Comparison of ENCODE assay signal across 10 cellular contexts in genomic region chr12:32754101-32754500, GRCh38. TPM values are rescaled to one million over a fixed set of nuclear protein-coding genes. Genes with fewer than 3 reads are reported as not detected.
DNase-seq lines count a peak whose midpoint lies in the region; ATAC-seq and TF ChIP-seq lines count a peak whose summit lies in the region.
"Had no signal": no experiment of that assay in that cellular context is flagged by ENCODE, and none has a peak within 500 bp of the region (broad histone marks: within the 10 kb centered on the region; RNA-seq: fewer than 3 reads in every experiment).

No MANE protein-coding gene starts in this region.

- peak overlapping the region; percentile 91 for H3K4me3 ChIP-seq in neural progenitor cell

- H2AFZ ChIP-seq in neural progenitor cell (replicated peaks) = no peak overlapping the region

- peaks cover 16% of the 10 kb centered on the region for H3K36me3 ChIP-seq in neural progenitor cell

- peak overlapping the region; percentile 50 for H3K27ac Mint-ChIP-seq in neural progenitor cell

- peaks cover 25% of the 10 kb centered on the region for H3F3A ChIP-seq in neural progenitor cell (ENCODE audit: low read depth)

- H3K27me3 ChIP-seq in neural progenitor cell = no peaks in the 10 kb centered on the region

- ATAC-seq in HG03469 (IDR thresholded peaks at IDR 0.05; ENCODE audit: unreplicated experiment) (no peak), GM18505 (IDR thresholded peaks at IDR 0.05; ENCODE audit: unreplicated experiment) (no peak)
- ATAC-seq: left ventricle myocardium superior had no signal

- TF ChIP-seq CTCF in neural progenitor cell (IDR thresholded peaks at IDR 0.05) = no peak

- H3K9me3 ChIP-seq in neural progenitor cell (ENCODE audit: low read depth) = no peaks in the 10 kb centered on the region

- peaks cover 17% of the 10 kb centered on the region for H3K36me3 Mint-ChIP-seq in neural progenitor cell

- TF ChIP-seq POLR2A in GM18505 (IDR thresholded peaks at IDR 0.05; ENCODE audit: borderline replicate concordance, extremely low read depth, insufficient read depth, insufficient read length) = no peak

- H3K9me3 Mint-ChIP-seq in neural progenitor cell = no peaks in the 10 kb centered on the region

- DNase-seq in ELR (ENCODE audit: low read depth) (peak; percentile 8), NOMO-1 (lab: John Stamatoyannopoulos, UW; ENCODE audit: unreplicated experiment in 2 of 2) (peak; percentile 9 to 28), dermis blood vessel endothelial cell (peak; percentile 54), neural progenitor cell (ENCODE audit: low spot score) (no peak), retina (no peak), amniotic stem cell (lab: John Stamatoyannopoulos, UW) (no peak)
- DNase-seq: left ventricle myocardium superior, SHP77 treated with DMSO at 0.1 percent for 48 hours had no signal

- peaks cover 2% of the 10 kb centered on the region for H3K27me3 Mint-ChIP-seq in neural progenitor cell (ENCODE audit: insufficient read depth, low read depth)

- peaks cover 17% of the 10 kb centered on the region for H3K4me1 Mint-ChIP-seq in neural progenitor cell

- H3K27ac ChIP-seq in neural progenitor cell = no peak overlapping the region

- H3K9ac ChIP-seq in neural progenitor cell = no peak overlapping the region

- H3K4me3 Mint-ChIP-seq in neural progenitor cell = peak overlapping the region; percentile 83

- H4K20me1 ChIP-seq in neural progenitor cell (ENCODE audit: low read depth) = peaks cover 3% of the 10 kb centered on the region

- H3K79me2 ChIP-seq in neural progenitor cell (ENCODE audit: low read depth) = peaks cover 30% of the 10 kb centered on the region

- peaks cover 17% of the 10 kb centered on the region for H3K4me1 ChIP-seq in neural progenitor cell

- H3K4me2 ChIP-seq in neural progenitor cell = peak overlapping the region; percentile 96

RNA-seq across cellular contexts. Expression of gene YARS2, which starts 1.6 kb away (rescaled TPM):
- 43.2 and 48.8 TPM in 2 replicates for total RNA-seq in dermis blood vessel endothelial cell
- total RNA-seq in neural progenitor cell (ENCODE audit: low replicate concordance) = 35.3 and 42.1 TPM in 2 replicates

Comparison
In these comparisons a context has a peak if more than half of its experiments do, and no peak if none do; other contexts are left out.
1. DNase-seq: peak in ELR (single experiment), NOMO-1 (2 of 2) and dermis blood vessel endothelial cell (single experiment); none in neural progenitor cell (single experiment), retina (single experiment) and amniotic stem cell (single experiment).